Comparison of ENCODE assay signal across 8 cellular contexts in the genomic region with DNA sequence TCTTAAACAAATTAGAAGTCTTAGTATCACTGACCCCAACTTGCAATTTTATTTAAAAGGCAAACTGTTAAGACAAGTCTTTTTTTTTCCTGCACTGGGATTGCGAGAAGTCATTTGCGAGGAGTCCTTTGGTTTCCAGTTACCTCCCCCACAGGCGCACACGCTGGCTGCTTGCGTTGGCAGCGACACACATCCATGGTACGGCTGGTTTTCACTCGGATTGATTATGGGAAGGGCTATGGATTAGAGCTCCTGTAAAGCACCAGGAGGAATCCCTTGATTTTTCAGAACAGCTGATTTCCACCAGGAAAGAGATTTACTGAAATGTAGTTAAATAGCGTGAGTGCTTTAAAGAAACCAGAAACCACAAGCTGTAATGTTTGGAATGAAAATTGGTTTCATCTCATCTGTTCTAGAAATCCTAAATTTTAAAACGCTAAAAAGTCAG. TPM values are rescaled to one million over a fixed set of nuclear protein-coding genes. Genes with fewer than 3 reads are reported as not detected.
DNase-seq lines count a peak whose midpoint lies in the region; ATAC-seq and TF ChIP-seq lines count a peak whose summit lies in the region.

No MANE protein-coding gene starts in this region.

- peaks cover 58% of the 10 kb centered on the region for H3K27me3 Mint-ChIP-seq in T-helper 17 cell

- TF ChIP-seq CTCF in 22Rv1 (IDR thresholded peaks at IDR 0.05) = no peak

- H3K4me1 Mint-ChIP-seq in T-helper 17 cell = peaks cover 13% of the 10 kb centered on the region

- ATAC-seq in T-helper 17 cell = no peak

- H3K36me3 Mint-ChIP-seq in T-helper 17 cell (ENCODE audit: low read depth) = peaks cover 5% of the 10 kb centered on the region

- peaks cover 24% of the 10 kb centered on the region for H3K4me1 ChIP-seq in neuron (ENCODE audit: insufficient read depth, low read length)

- peak overlapping the region; percentile 59 for H3K27ac ChIP-seq in 22Rv1

- H3K9me3 ChIP-seq in T-helper 17 cell (ENCODE audit: control insufficient read depth, low read length, poor library complexity, severe bottlenecking) (no peaks in the 10 kb centered on the region), neuron (ENCODE audit: low read length) (peaks cover 7% of the 10 kb centered on the region)

- H3K27ac Mint-ChIP-seq in T-helper 17 cell = no peak overlapping the region

- peak overlapping the region; percentile 78 for H3K4me3 Mint-ChIP-seq in T-helper 17 cell

- H3K36me3 ChIP-seq in neuron (ENCODE audit: insufficient read depth, low read length) = peaks cover 21% of the 10 kb centered on the region

- H3K27me3 ChIP-seq in neuron (ENCODE audit: insufficient read depth, low read length) = no peaks in the 10 kb centered on the region

- H3K4me3 ChIP-seq in neuron (ENCODE audit: low read length) = peak overlapping the region; percentile 83

- DNase-seq in H4 (ENCODE audit: low spot score) = peak; percentile 47
- no peak for DNase-seq in T-helper 17 cell
- peak; percentile 21 for DNase-seq in fibroblast of the conjunctiva (ENCODE audit: low read depth)
- DNase-seq in NCI-H128 (lab: John Stamatoyannopoulos, UW; ENCODE audit: unreplicated experiment) = no peak
- no peak for DNase-seq in occipital lobe (lab: John Stamatoyannopoulos, UW)
- DNase-seq in NCI-H187 treated with DMSO at 0.1 percent for 48 hours (lab: John Stamatoyannopoulos, UW) = no peak

- H2AFZ ChIP-seq in neuron (ENCODE audit: low read depth, low read length) = peak overlapping the region; percentile 85

RNA-seq across cellular contexts. Expression of a gene that starts 0.7 kb away (rescaled TPM):
- total RNA-seq in H4 (2014; rRNA removed; shearing (Covaris generic)) = 16.9 and 20.8 TPM in 2 replicates
- not detected for total RNA-seq in T-helper 17 cell
- 243 TPM for total RNA-seq in occipital lobe

Comparison
In these comparisons a context has a peak if more than half of its experiments do, and no peak if none do; other contexts are left out.
1. DNase-seq: peak in H4 (single experiment) and fibroblast of the conjunctiva (single experiment); none in T-helper 17 cell (0 of 3), NCI-H128 (single experiment), occipital lobe (single experiment) and NCI-H187 treated with DMSO at 0.1 percent for 48 hours (single experiment).
2. RNA of a gene that starts 0.7 kb away (total RNA-seq): 243 TPM in occipital lobe (single experiment) and 16.9 to 20.8 TPM in H4; not detected in T-helper 17 cell; every median in the first group is over 10 times any median in the second.